In the genomic region with DNA sequence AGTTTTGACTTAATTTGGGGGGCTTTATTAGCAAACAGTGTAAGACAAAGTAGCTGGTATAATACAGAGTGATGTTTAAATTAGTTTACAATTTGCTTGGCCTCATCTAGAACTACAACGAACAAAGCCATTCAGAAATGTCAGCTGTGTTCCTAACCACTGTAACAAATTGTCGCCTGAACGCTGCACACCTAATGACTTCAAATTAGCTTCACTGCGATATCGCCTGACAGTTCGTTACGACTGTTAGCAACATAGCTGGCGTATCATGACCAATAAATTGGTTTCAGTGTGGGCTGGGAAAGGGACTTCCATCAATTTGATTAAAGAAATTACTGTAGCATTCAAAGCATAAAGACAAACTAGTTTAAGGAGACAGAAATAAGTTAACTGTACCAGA, we compare ENCODE assay signal across 9 cellular contexts.
"Had no signal": no experiment of that assay in that cellular context is flagged by ENCODE, and none has a peak within 500 bp of the region (broad histone marks: within the 10 kb centered on the region; RNA-seq: fewer than 3 reads in every experiment).

No MANE protein-coding gene starts in this region.

- H3K4me3 ChIP-seq: GM23248, HAP-1 had no signal

- H3K9ac ChIP-seq: GM23248 had no signal

- ATAC-seq: HCT116 had no signal

- FAIRE-seq: H1, H54 had no signal

- H3K4me3 Mint-ChIP-seq: H9, HFFc6 had no signal

- H3K4me1 Mint-ChIP-seq: H9 had no signal

- H2AFZ ChIP-seq: GM23248 had no signal

- H3K27ac Mint-ChIP-seq: H9, HFFc6 had no signal

- H3K9me3 ChIP-seq: HAP-1 had no signal

- DNase-seq: GM23248, GOT3, H7, H9, HFFc6 had no signal

- H3K27ac ChIP-seq: GM23248 had no signal

- H3K9me3 Mint-ChIP-seq: H9, HFFc6 had no signal

- H3K36me3 ChIP-seq: HAP-1 had no signal

- H3K4me1 ChIP-seq: HAP-1 had no signal
